Comparison of ENCODE assay signal across 8 cellular contexts in genomic region chr1:154955039-154955717, GRCh38. TPM values are rescaled to one million over a fixed set of nuclear protein-coding genes. Genes with fewer than 3 reads are reported as not detected.
DNase-seq lines count a peak whose midpoint lies in the region; ATAC-seq lines count a peak whose summit lies in the region.

No MANE protein-coding gene starts in this region.

- peaks cover 37% of the 10 kb centered on the region for H3K36me3 Mint-ChIP-seq in activated CD8-positive, alpha-beta T cell treated with anti-CD3 and anti-CD28 coated beads, Interleukin-2, amount 10 ng/mL, durations not matched to agents 7 days and 5 days (ENCODE audit: low read depth)
- H3K36me3 Mint-ChIP-seq in effector memory CD8-positive, alpha-beta T cell (ENCODE audit: insufficient read depth) = peaks cover 82% of the 10 kb centered on the region

- CTCF ChIA-PET in activated CD8-positive, alpha-beta T cell treated with anti-CD3 and anti-CD28 coated beads, Interleukin-2, amount 10 ng/mL, durations not matched to agents 7 days and 5 days (lab: Charles Lee) = interaction anchor here (0.6 to 6.1 kb wide), 23 partner anchors 9 to 396 kb away, joined by 3 to 51 read pairs (median 4); partner anchors contain the start of genes ADAM15, CKS1B, LENEP and SHC1

- peak; percentile 50 for ATAC-seq in HG02642 (IDR thresholded peaks at IDR 0.05; ENCODE audit: poor library complexity, unreplicated experiment)
- ATAC-seq in activated CD8-positive, alpha-beta T cell treated with anti-CD3 and anti-CD28 coated beads, Interleukin-2, amount 10 ng/mL, durations not matched to agents 7 days and 5 days = peak; percentile 86
- peak; percentile 82 for ATAC-seq in effector memory CD8-positive, alpha-beta T cell (replicated peaks)

- H3K9me3 Mint-ChIP-seq in activated CD8-positive, alpha-beta T cell treated with anti-CD3 and anti-CD28 coated beads, Interleukin-2, amount 10 ng/mL, durations not matched to agents 7 days and 5 days (ENCODE audit: insufficient read depth) = no peaks in the 10 kb centered on the region
- no peaks in the 10 kb centered on the region for H3K9me3 Mint-ChIP-seq in effector memory CD8-positive, alpha-beta T cell

- peak overlapping the region; percentile 96 for H3K27ac Mint-ChIP-seq in activated CD8-positive, alpha-beta T cell treated with anti-CD3 and anti-CD28 coated beads, Interleukin-2, amount 10 ng/mL, durations not matched to agents 7 days and 5 days
- peak overlapping the region; percentile 99 to 100 for H3K27ac Mint-ChIP-seq in effector memory CD8-positive, alpha-beta T cell

- H3K4me3 Mint-ChIP-seq in activated CD8-positive, alpha-beta T cell treated with anti-CD3 and anti-CD28 coated beads, Interleukin-2, amount 10 ng/mL, durations not matched to agents 7 days and 5 days = peak overlapping the region; percentile 91
- H3K4me3 Mint-ChIP-seq in effector memory CD8-positive, alpha-beta T cell = peak overlapping the region; percentile 95 to 99

- peak; percentile 98 for DNase-seq in G401 (ENCODE audit: low spot score)
- DNase-seq in NCI-H345 treated with DMSO at 0.1 percent for 48 hours (lab: John Stamatoyannopoulos, UW; ENCODE audit: unreplicated experiment) = peak; percentile 37
- peak; percentile 96 for DNase-seq in activated CD8-positive, alpha-beta T cell treated with anti-CD3 and anti-CD28 coated beads, Interleukin-2, amount 10 ng/mL, durations not matched to agents 7 days and 5 days
- DNase-seq in effector memory CD8-positive, alpha-beta T cell = peak; percentile 92 to 95 (median 92)
- peak; percentile 77 for DNase-seq in mucosa of gallbladder (ENCODE audit: low spot score)
- peak; percentile 85 for DNase-seq in stimulated activated CD8-positive, alpha-beta memory T cell treated with anti-CD3 and anti-CD28 coated beads, Interleukin-4, amount 100 ng/mL, for 48 hours
- no peak for DNase-seq in epidermal melanocyte (ENCODE audit: insufficient read length, low spot score)

- H3K4me1 Mint-ChIP-seq in activated CD8-positive, alpha-beta T cell treated with anti-CD3 and anti-CD28 coated beads, Interleukin-2, amount 10 ng/mL, durations not matched to agents 7 days and 5 days (ENCODE audit: low read depth) = peaks cover 79% of the 10 kb centered on the region
- H3K4me1 Mint-ChIP-seq in effector memory CD8-positive, alpha-beta T cell (ENCODE audit: low read depth in 2 of 2) = peaks cover 64 to 67% of the 10 kb centered on the region in 2 donors

- POLR2A ChIA-PET in activated CD8-positive, alpha-beta T cell treated with anti-CD3 and anti-CD28 coated beads, Interleukin-2, amount 10 ng/mL, durations not matched to agents 7 days and 5 days (lab: Charles Lee) = interaction anchor here (0.7 to 6.2 kb wide), 14 partner anchors 11 to 346 kb away, joined by 3 to 77 read pairs (median 6); partner anchors contain the start of genes ADAM15, CKS1B, FLAD1 and PMVK

- H3K27me3 Mint-ChIP-seq in activated CD8-positive, alpha-beta T cell treated with anti-CD3 and anti-CD28 coated beads, Interleukin-2, amount 10 ng/mL, durations not matched to agents 7 days and 5 days (ENCODE audit: low read depth) = no peaks in the 10 kb centered on the region
- H3K27me3 Mint-ChIP-seq in effector memory CD8-positive, alpha-beta T cell = no peaks in the 10 kb centered on the region

- in situ Hi-C loops in G401 (cut with HindIII; ENCODE audit: low sequenced_read_pairs) = no loop called here

RNA-seq across cellular contexts. Expression of gene PBXIP1, which starts 0.7 kb away (rescaled TPM):
- 25.9 and 36.5 TPM in 2 replicates for total RNA-seq in G401 (2014; rRNA removed; shearing (Covaris generic))
- 10 to 100 TPM; 44.5 to 48.2 TPM for total RNA-seq in activated CD8-positive, alpha-beta T cell treated with anti-CD3 and anti-CD28 coated beads, Interleukin-2, amount 10 ng/mL, durations not matched to agents 7 days and 5 days
- 208 TPM for total RNA-seq in mucosa of gallbladder

RNA-seq across cellular contexts. Expression of gene PYGO2, which starts 6.4 kb away (rescaled TPM):
- total RNA-seq in G401 (2014; rRNA removed; shearing (Covaris generic)) = 16.9 and 24.2 TPM in 2 replicates
- total RNA-seq in activated CD8-positive, alpha-beta T cell treated with anti-CD3 and anti-CD28 coated beads, Interleukin-2, amount 10 ng/mL, durations not matched to agents 7 days and 5 days = 10 to 100 TPM; 40.2 to 43.9 TPM
- total RNA-seq in mucosa of gallbladder = 54.5 TPM

RNA-seq across cellular contexts. Expression of gene SHC1, which starts 15.4 kb away (rescaled TPM):
- 204 and 265 TPM in 2 replicates for total RNA-seq in G401 (2014; rRNA removed; shearing (Covaris generic))
- 10 to 100 TPM; 69.6 to 72.4 TPM for total RNA-seq in activated CD8-positive, alpha-beta T cell treated with anti-CD3 and anti-CD28 coated beads, Interleukin-2, amount 10 ng/mL, durations not matched to agents 7 days and 5 days
- total RNA-seq in mucosa of gallbladder = 123 TPM

RNA-seq across cellular contexts. Expression of gene PMVK, which starts 18.7 kb away (rescaled TPM):
- 66.5 and 70.3 TPM in 2 replicates for total RNA-seq in G401 (2014; rRNA removed; shearing (Covaris generic))
- total RNA-seq in activated CD8-positive, alpha-beta T cell treated with anti-CD3 and anti-CD28 coated beads, Interleukin-2, amount 10 ng/mL, durations not matched to agents 7 days and 5 days = 10 to 100 TPM; 40.9 to 43.8 TPM
- total RNA-seq in mucosa of gallbladder = 33.0 TPM

RNA-seq across cellular contexts. Expression of gene CKS1B, which starts 19.3 kb away (rescaled TPM):
- 187 and 192 TPM in 2 replicates for total RNA-seq in G401 (2014; rRNA removed; shearing (Covaris generic))
- total RNA-seq in activated CD8-positive, alpha-beta T cell treated with anti-CD3 and anti-CD28 coated beads, Interleukin-2, amount 10 ng/mL, durations not matched to agents 7 days and 5 days = 100 to 1,000 TPM; 151 to 153 TPM
- 27.1 TPM for total RNA-seq in mucosa of gallbladder
